In the genomic region with DNA sequence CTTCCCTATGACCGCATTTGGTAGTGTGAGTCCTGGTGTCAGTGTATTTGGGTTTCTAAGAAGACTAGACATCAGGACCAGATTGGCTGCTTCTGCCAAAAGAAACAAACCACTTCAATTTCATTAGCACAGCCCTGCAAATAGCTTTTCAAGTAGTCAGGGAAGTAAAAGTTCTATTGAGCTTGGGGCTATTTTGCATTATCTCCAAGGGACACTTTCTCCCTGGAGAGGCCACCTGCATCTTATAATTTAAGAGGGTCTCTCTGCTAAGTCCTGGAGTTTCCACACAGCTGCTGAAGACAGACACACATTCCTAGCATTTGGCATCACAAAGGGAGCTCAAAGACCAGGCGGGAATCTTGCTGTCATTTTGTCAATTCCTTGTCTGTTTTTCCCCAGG, we compare ENCODE assay signal across 1 cellular context.
A peak's percentile ranks its signal among the peaks of the same experiment; 100 is the strongest.
TF ChIP-seq lines count a peak whose summit lies in the region.

No MANE protein-coding gene starts in this region.

TF ChIP-seq in GM23338, 12 proteins besides CTCF, POLR2A, EP300 and RAD21 (continued from another document):
- TF ChIP-seq, protein P1, sequence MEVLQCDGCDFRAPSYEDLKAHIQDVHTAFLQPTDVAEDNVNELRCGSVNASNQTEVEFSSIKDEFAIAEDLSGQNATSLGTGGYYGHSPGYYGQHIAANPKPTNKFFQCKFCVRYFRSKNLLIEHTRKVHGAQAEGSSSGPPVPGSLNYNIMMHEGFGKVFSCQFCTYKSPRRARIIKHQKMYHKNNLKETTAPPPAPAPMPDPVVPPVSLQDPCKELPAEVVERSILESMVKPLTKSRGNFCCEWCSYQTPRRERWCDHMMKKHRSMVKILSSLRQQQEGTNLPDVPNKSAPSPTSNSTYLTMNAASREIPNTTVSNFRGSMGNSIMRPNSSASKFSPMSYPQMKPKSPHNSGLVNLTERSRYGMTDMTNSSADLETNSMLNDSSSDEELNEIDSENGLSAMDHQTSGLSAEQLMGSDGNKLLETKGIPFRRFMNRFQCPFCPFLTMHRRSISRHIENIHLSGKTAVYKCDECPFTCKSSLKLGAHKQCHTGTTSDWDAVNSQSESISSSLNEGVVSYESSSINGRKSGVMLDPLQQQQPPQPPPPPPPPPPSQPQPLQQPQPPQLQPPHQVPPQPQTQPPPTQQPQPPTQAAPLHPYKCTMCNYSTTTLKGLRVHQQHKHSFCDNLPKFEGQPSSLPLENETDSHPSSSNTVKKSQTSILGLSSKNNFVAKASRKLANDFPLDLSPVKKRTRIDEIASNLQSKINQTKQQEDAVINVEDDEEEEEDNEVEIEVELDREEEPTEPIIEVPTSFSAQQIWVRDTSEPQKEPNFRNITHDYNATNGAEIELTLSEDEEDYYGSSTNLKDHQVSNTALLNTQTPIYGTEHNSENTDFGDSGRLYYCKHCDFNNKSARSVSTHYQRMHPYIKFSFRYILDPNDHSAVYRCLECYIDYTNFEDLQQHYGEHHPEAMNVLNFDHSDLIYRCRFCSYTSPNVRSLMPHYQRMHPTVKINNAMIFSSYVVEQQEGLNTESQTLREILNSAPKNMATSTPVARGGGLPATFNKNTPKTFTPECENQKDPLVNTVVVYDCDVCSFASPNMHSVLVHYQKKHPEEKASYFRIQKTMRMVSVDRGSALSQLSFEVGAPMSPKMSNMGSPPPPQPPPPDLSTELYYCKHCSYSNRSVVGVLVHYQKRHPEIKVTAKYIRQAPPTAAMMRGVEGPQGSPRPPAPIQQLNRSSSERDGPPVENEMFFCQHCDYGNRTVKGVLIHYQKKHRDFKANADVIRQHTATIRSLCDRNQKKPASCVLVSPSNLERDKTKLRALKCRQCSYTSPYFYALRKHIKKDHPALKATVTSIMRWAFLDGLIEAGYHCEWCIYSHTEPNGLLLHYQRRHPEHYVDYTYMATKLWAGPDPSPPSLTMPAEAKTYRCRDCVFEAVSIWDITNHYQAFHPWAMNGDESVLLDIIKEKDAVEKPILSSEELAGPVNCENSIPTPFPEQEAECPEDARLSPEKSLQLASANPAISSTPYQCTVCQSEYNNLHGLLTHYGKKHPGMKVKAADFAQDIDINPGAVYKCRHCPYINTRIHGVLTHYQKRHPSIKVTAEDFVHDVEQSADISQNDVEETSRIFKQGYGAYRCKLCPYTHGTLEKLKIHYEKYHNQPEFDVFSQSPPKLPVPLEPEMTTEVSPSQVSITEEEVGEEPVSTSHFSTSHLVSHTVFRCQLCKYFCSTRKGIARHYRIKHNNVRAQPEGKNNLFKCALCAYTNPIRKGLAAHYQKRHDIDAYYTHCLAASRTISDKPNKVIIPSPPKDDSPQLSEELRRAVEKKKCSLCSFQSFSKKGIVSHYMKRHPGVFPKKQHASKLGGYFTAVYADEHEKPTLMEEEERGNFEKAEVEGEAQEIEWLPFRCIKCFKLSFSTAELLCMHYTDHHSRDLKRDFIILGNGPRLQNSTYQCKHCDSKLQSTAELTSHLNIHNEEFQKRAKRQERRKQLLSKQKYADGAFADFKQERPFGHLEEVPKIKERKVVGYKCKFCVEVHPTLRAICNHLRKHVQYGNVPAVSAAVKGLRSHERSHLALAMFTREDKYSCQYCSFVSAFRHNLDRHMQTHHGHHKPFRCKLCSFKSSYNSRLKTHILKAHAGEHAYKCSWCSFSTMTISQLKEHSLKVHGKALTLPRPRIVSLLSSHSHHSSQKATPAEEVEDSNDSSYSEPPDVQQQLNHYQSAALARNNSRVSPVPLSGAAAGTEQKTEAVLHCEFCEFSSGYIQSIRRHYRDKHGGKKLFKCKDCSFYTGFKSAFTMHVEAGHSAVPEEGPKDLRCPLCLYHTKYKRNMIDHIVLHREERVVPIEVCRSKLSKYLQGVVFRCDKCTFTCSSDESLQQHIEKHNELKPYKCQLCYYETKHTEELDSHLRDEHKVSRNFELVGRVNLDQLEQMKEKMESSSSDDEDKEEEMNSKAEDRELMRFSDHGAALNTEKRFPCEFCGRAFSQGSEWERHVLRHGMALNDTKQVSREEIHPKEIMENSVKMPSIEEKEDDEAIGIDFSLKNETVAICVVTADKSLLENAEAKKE (CRISPR knock-in tag; IDR thresholded peaks at IDR 0.05): peak; percentile 98
- TF ChIP-seq EZH2 (IDR thresholded peaks at IDR 0.05; ENCODE audit: low read depth, unreplicated experiment) (no peak), NANOG (IDR thresholded peaks at IDR 0.05; ENCODE audit: borderline replicate concordance) (peak; percentile 9; the same call in 1 of the 2 replicates), ZNF331 (CRISPR knock-in tag; IDR thresholded peaks at IDR 0.05; ENCODE audit: low read depth) (no peak), CREB1 (CRISPR knock-in tag; IDR thresholded peaks at IDR 0.05; ENCODE audit: low read depth) (0 out of 2 replicates have a peak, but pooled peaks have one; percentile 39), EZH2phosphoT487 (IDR thresholded peaks at IDR 0.05; ENCODE audit: unreplicated experiment) (no peak)
